In the genomic region with DNA sequence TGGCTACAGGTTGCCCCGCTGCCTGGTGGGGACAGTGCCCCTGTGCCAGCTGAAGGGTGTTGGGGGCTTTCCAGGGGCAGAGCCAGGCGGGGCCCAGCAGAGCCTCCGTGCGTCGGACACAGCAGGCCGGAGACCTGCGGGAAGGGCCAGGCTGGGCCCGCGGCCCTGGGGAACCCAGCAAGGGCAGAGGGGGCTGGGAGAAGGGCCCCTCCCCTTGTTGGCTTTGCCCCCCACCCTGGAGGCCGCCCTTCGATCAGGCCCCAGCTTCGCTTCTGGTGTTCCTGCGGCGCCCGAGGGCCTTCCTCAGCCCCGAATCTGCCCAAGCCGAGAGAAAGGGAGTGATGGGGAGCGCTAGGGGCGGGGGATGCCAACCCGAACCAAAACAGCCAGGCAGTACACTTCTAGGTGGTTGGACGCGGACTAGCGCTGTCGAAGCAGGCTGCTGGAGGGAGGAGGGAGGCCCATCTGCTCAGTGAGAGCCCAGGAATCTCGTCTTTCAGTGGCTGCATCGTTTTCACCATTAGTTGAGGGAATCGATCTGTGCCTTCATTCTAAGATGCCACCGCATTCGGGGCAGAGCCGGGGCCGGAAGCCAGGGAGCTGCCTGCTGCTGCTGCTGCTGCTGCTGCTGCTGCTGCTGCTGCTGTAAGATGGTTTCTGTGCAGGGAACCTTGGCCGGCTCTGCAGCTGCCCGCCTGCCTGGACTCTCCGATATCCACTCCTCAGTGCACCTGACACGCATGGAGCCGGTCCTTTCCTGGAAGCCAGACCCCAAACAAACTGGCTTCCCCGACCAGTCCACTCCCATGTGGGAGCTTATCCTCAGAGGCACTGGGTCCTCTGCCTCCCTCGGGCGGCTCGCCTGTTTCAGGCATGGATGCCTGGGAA, we compare ENCODE assay signal across 14 cellular contexts. TPM values are rescaled to one million over a fixed set of nuclear protein-coding genes. Genes with fewer than 3 reads are reported as not detected.
DNase-seq lines count a peak whose midpoint lies in the region; ATAC-seq, FAIRE-seq and TF ChIP-seq lines count a peak whose summit lies in the region.
"Had no signal": no experiment of that assay in that cellular context is flagged by ENCODE, and none has a peak within 500 bp of the region (broad histone marks: within the 10 kb centered on the region; RNA-seq: fewer than 3 reads in every experiment).

No MANE protein-coding gene starts in this region.

- H3K4me3 ChIP-seq in IMR-90 (ENCODE audit: insufficient read depth, low read depth, low read length) (no peak overlapping the region), GM12878 (no peak overlapping the region)

- H3K79me2 ChIP-seq in GM12878 (ENCODE audit: control insufficient read depth, insufficient read depth, low read length): no peaks in the 10 kb centered on the region

- peaks cover 71% of the 10 kb centered on the region for H3K27me3 ChIP-seq in IMR-90 (ENCODE audit: control insufficient read depth, insufficient read depth, low read length)
- peaks cover 8% of the 10 kb centered on the region in 2 experiments for H3K27me3 ChIP-seq in GM12878 (replicated peaks in 1 of 2; ENCODE audit: control insufficient read depth in 2 of 2, insufficient read depth in 2 of 2, low read length in 1 of 2)

- H3K4me2 ChIP-seq in IMR-90 (ENCODE audit: low read depth, low read length) (no peak overlapping the region; the same call in 1 of the 2 replicates), GM12878 (ENCODE audit: control insufficient read depth, insufficient read depth) (no peak overlapping the region)

- dilution Hi-C loops in IMR-90 (cut with HindIII; ENCODE audit: low sequenced_read_pairs, unreplicated experiment): no loop called here

- no peak for TF ChIP-seq CTCF in IMR-90 (conservative IDR thresholded peaks at IDR 0.05; ENCODE audit: low read depth, low read length)
- no peak for TF ChIP-seq CTCF in GM12878 (IDR thresholded peaks at IDR 0.05 in 2 of 3, conservative IDR thresholded peaks at IDR 0.05 in 1 of 3; ENCODE audit: control insufficient read depth in 2 of 3, extremely low read depth in 1 of 3, insufficient read depth in 1 of 3, low read depth in 3 of 3, low read length in 3 of 3)
- TF ChIP-seq CTCF in nephron progenitor cell (IDR thresholded peaks at IDR 0.05): no peak

- FAIRE-seq in GM12878 (lab: Jason Lieb, UNC): no peak

- no peaks in the 10 kb centered on the region for H3K4me1 ChIP-seq in IMR-90 (ENCODE audit: control insufficient read depth, insufficient read depth, low read length)
- H3K4me1 ChIP-seq in GM12878 (ENCODE audit: control insufficient read depth, insufficient read depth, low read length): no peaks in the 10 kb centered on the region

- DNase-seq in DMS53 (lab: John Stamatoyannopoulos, UW) (peak; percentile 30), DMS53 treated with DMSO at 0.1 percent for 48 hours (lab: John Stamatoyannopoulos, UW; ENCODE audit: unreplicated experiment) (no peak), IMR-90 (no peak), GM12878 (ENCODE audit: low read depth, low spot score) (no peak), nephron progenitor cell (peak; percentile 30), NCI-H226 (no peak)
- DNase-seq in central memory CD4-positive, alpha-beta T cell: no peak
- DNase-seq in activated CD4-positive, alpha-beta T cell treated with anti-CD3 and anti-CD28 coated beads, Interleukin-2, amount 10 ng/mL, durations not matched to agents 7 days and 5 days: no peak
- DNase-seq: activated naive CD8-positive, alpha-beta T cell treated with anti-CD3 and anti-CD28 coated beads, Interleukin-2, amount 10 ng/mL, durations not matched to agents 7 days and 5 days; GF-D8; natural killer cell; NCI-H1930; SHP77 treated with DMSO at 0.1 percent for 48 hours had no signal

- H2AFZ ChIP-seq in IMR-90 (replicated peaks; ENCODE audit: low read length, poor library complexity) (peak overlapping the region; percentile 33), GM12878 (ENCODE audit: control insufficient read depth, low read depth, low read length) (no peak overlapping the region)

- H3K27ac ChIP-seq in IMR-90 (ENCODE audit: insufficient read depth, low read length): no peak overlapping the region
- H3K27ac ChIP-seq in GM12878 (ENCODE audit: control insufficient read depth, insufficient read depth): no peak overlapping the region

- H3K9me3 Mint-ChIP-seq in nephron progenitor cell: no peaks in the 10 kb centered on the region
- no peaks in the 10 kb centered on the region for H3K9me3 Mint-ChIP-seq in activated CD4-positive, alpha-beta T cell treated with anti-CD3 and anti-CD28 coated beads, Interleukin-2, amount 10 ng/mL, durations not matched to agents 7 days and 5 days
- H3K9me3 Mint-ChIP-seq: activated naive CD8-positive, alpha-beta T cell treated with anti-CD3 and anti-CD28 coated beads, Interleukin-2, amount 10 ng/mL, durations not matched to agents 7 days and 5 days; natural killer cell had no signal

- no peak overlapping the region for H2BK5ac ChIP-seq in IMR-90 (ENCODE audit: low read depth, low read length, poor library complexity, severe bottlenecking)

- no peak overlapping the region for H2AK5ac ChIP-seq in IMR-90 (ENCODE audit: low read depth, low read length)

- no peak overlapping the region for H4K91ac ChIP-seq in IMR-90 (ENCODE audit: insufficient read depth, low read depth, low read length)

- no peak overlapping the region for H3K56ac ChIP-seq in IMR-90 (ENCODE audit: extremely low read depth, insufficient read depth, low read length)

- H3K4me3 Mint-ChIP-seq in nephron progenitor cell: peak overlapping the region; percentile 86
- no peak overlapping the region for H3K4me3 Mint-ChIP-seq in activated CD4-positive, alpha-beta T cell treated with anti-CD3 and anti-CD28 coated beads, Interleukin-2, amount 10 ng/mL, durations not matched to agents 7 days and 5 days

- H3K9ac ChIP-seq in IMR-90 (ENCODE audit: low read depth, low read length) (no peak overlapping the region), GM12878 (ENCODE audit: control insufficient read depth, insufficient read depth, low read length) (no peak overlapping the region)

- H3K4ac ChIP-seq in IMR-90 (ENCODE audit: low read depth, low read length): no peak overlapping the region

- no peak overlapping the region for H3K23ac ChIP-seq in IMR-90 (ENCODE audit: low read depth, low read length)

- intact Hi-C loops in IMR-90 (cut with micrococcal nuclease) (no loop called here), GM12878 (cut with micrococcal nuclease; ENCODE audit: unreplicated experiment) (no loop called here)

- H2BK120ac ChIP-seq in IMR-90 (ENCODE audit: low read depth, low read length): no peak overlapping the region

- SMC1A ChIA-PET in GM12878 (lab: Charles Lee; ENCODE audit: uncharacterized antibody, unreplicated experiment): no interaction called here

- no peaks in the 10 kb centered on the region for H3K9me1 ChIP-seq in IMR-90 (ENCODE audit: insufficient read depth, low read length)

- WGBS in IMR-90 (ENCODE audit: extremely low coverage in 2 of 2, insufficient read length in 1 of 2), 2 experiments: 4% methylated on average over 19 of the region's 40 CpGs; no CpG with 5 or more reads in 1 of the 2 experiments
- WGBS in GM12878 (ENCODE audit: insufficient coverage, insufficient replicate concordance, low lambda C conversion rate, missing lambda C conversion rate): 20% methylated on average over 34 of the region's 40 CpGs

- RAD21 ChIA-PET in GM12878 (lab: Charles Lee; ENCODE audit: unreplicated experiment): no interaction called here

- H3K27me3 Mint-ChIP-seq in nephron progenitor cell (ENCODE audit: low read depth, poor library complexity): peaks cover 56% of the 10 kb centered on the region
- H3K27me3 Mint-ChIP-seq in activated CD4-positive, alpha-beta T cell treated with anti-CD3 and anti-CD28 coated beads, Interleukin-2, amount 10 ng/mL, durations not matched to agents 7 days and 5 days: peaks cover 60% of the 10 kb centered on the region

- H4K20me1 ChIP-seq in IMR-90 (ENCODE audit: insufficient read depth, low read length): no peaks in the 10 kb centered on the region; the same call in 1 of the 2 replicates
- no peaks in the 10 kb centered on the region for H4K20me1 ChIP-seq in GM12878 (ENCODE audit: control insufficient read depth, insufficient read depth)

- no peak overlapping the region for H2BK20ac ChIP-seq in IMR-90 (ENCODE audit: low read depth, low read length)

- TF ChIP-seq POLR2A in IMR-90 (IDR thresholded peaks at IDR 0.05; ENCODE audit: low read depth, low read length) (no peak), GM12878 (IDR thresholded peaks at IDR 0.05; ENCODE audit: low read depth, low read length) (no peak)

- POLR2A ChIA-PET in IMR-90 (lab: Charles Lee; ENCODE audit: unreplicated experiment) (no interaction called here), GM12878 (lab: Charles Lee) (no interaction called here)
- POLR2A ChIA-PET in activated CD4-positive, alpha-beta T cell treated with anti-CD3 and anti-CD28 coated beads, Interleukin-2, amount 10 ng/mL, durations not matched to agents 7 days and 5 days (lab: Charles Lee): no interaction called here

- H3K4me1 Mint-ChIP-seq in nephron progenitor cell: peaks cover 14% of the 10 kb centered on the region
- H3K4me1 Mint-ChIP-seq in activated CD4-positive, alpha-beta T cell treated with anti-CD3 and anti-CD28 coated beads, Interleukin-2, amount 10 ng/mL, durations not matched to agents 7 days and 5 days: peaks cover 8% of the 10 kb centered on the region

- peaks cover 10% of the 10 kb centered on the region for H3K9me3 ChIP-seq in IMR-90 (ENCODE audit: control insufficient read depth, insufficient read depth, low read length)
- H3K9me3 ChIP-seq in GM12878 (replicated peaks; ENCODE audit: control insufficient read depth, insufficient read depth, low read length): no peaks in the 10 kb centered on the region

- ATAC-seq in IMR-90 (ENCODE audit: low read depth) (no peak), GM12878 (no peak)
- ATAC-seq: activated CD4-positive, CD25-positive, alpha-beta regulatory T cell treated with anti-CD3 and anti-CD28 coated beads, Interleukin-2, amount 50 U/mL, for 24 hours; natural killer cell had no signal

- no TSS peak for BruUV-seq in IMR-90 (replicated peaks; lab: Mats Ljungman, UMichigan)
- no TSS peak for BruUV-seq in GM12878 (replicated peaks; lab: Mats Ljungman, UMichigan)

- H4K5ac ChIP-seq in IMR-90 (ENCODE audit: low read depth, low read length): no peak overlapping the region

- no peak overlapping the region for H3K14ac ChIP-seq in IMR-90 (replicated peaks; ENCODE audit: low read depth, low read length)

- no peaks in the 10 kb centered on the region for H3K36me3 ChIP-seq in IMR-90 (ENCODE audit: control insufficient read depth, insufficient read depth, low read length)
- H3K36me3 ChIP-seq in GM12878 (ENCODE audit: control insufficient read depth in 2 of 2, insufficient read depth in 2 of 2, low read length in 1 of 2): no peaks in the 10 kb centered on the region

- H3K18ac ChIP-seq in IMR-90 (ENCODE audit: low read depth, low read length): no peak overlapping the region

- H3K79me1 ChIP-seq in IMR-90 (ENCODE audit: low read depth in 1 of 2, low read length in 2 of 2): no peaks in the 10 kb centered on the region

- in situ Hi-C loops in IMR-90 (cut with MboI; ENCODE audit: low sequenced_read_pairs): no loop called here
- in situ Hi-C loops in GM12878 (cut with MboI): no loop called here

- no peak for TF ChIP-seq EP300 in GM12878 (IDR thresholded peaks at IDR 0.05; ENCODE audit: borderline replicate concordance in 1 of 2, control insufficient read depth in 1 of 2, low read depth in 2 of 2, low read length in 2 of 2)

- H3K27ac Mint-ChIP-seq in nephron progenitor cell: no peak overlapping the region
- no peak overlapping the region for H3K27ac Mint-ChIP-seq in activated CD4-positive, alpha-beta T cell treated with anti-CD3 and anti-CD28 coated beads, Interleukin-2, amount 10 ng/mL, durations not matched to agents 7 days and 5 days
- H3K27ac Mint-ChIP-seq: activated naive CD8-positive, alpha-beta T cell treated with anti-CD3 and anti-CD28 coated beads, Interleukin-2, amount 10 ng/mL, durations not matched to agents 7 days and 5 days; natural killer cell had no signal

- CTCF ChIA-PET in IMR-90 (lab: Yijun Ruan, JAX) (no interaction called here), GM12878 (lab: Yijun Ruan, JAX) (no interaction called here)
- CTCF ChIA-PET in activated CD4-positive, alpha-beta T cell treated with anti-CD3 and anti-CD28 coated beads, Interleukin-2, amount 10 ng/mL, durations not matched to agents 7 days and 5 days (lab: Charles Lee): interaction anchor here (1.1 kb wide), 1 partner anchor 17 kb away, joined by 3 read pairs; no protein-coding TSS in a partner anchor

- no peaks in the 10 kb centered on the region for H3K36me3 Mint-ChIP-seq in nephron progenitor cell (ENCODE audit: low read depth)
- no peaks in the 10 kb centered on the region for H3K36me3 Mint-ChIP-seq in activated CD4-positive, alpha-beta T cell treated with anti-CD3 and anti-CD28 coated beads, Interleukin-2, amount 10 ng/mL, durations not matched to agents 7 days and 5 days (ENCODE audit: low read depth)
- H3K36me3 Mint-ChIP-seq: activated naive CD8-positive, alpha-beta T cell treated with anti-CD3 and anti-CD28 coated beads, Interleukin-2, amount 10 ng/mL, durations not matched to agents 7 days and 5 days; natural killer cell had no signal

- TF ChIP-seq RAD21 in IMR-90 (IDR thresholded peaks at IDR 0.05; ENCODE audit: low read length) (no peak), GM12878 (IDR thresholded peaks at IDR 0.05; ENCODE audit: insufficient read depth, low read depth, low read length) (no peak)

- H2AK9ac ChIP-seq in IMR-90 (replicated peaks; ENCODE audit: low read depth, low read length, poor library complexity): no peak overlapping the region

- no peak overlapping the region for H4K8ac ChIP-seq in IMR-90 (ENCODE audit: low read depth in 2 of 2, low read length in 2 of 2)

- H2BK15ac ChIP-seq in IMR-90 (ENCODE audit: low read depth, low read length): no peak overlapping the region

RNA-seq across cellular contexts. Expression of a gene that starts 1.6 kb away (rescaled TPM):
- total RNA-seq in IMR-90 (2012; rRNA removed) (under 0.01 TPM in 1 of 2 replicates, not detected in the other), GM12878 (2014; rRNA removed) (0.11 TPM in 1 of 2 replicates, not detected in the other), GM12878 (2014; rRNA removed; fragmentation: Illumina TruSeq; extraction: Trizol) (not detected in 2 replicates), GM12878 (2021) (0.05 TPM in 1 of 2 replicates, not detected in the other)
- polyA plus RNA-seq in IMR-90 (2012; rRNA removed) (0.01 and 0.03 TPM in 2 replicates), GM12878 (2011; rRNA removed) (not detected in 2 replicates), GM12878 (2014; fragmentation: Illumina TruSeq; extraction: Trizol) (not detected in 2 replicates), GM12878 (2014; fragmentation: Nextera tagmentation; extraction: Ambion mirVana) (not detected), GM12878 (2014; rRNA removed) (not detected in 2 replicates), GM12878 (2016; fragmentation: Nextera tagmentation; extraction: Ambion mirVana) (under 1 TPM in 1 of 2 experiments, not detected in 1; 0.05 TPM)
- 0.05 and 0.06 TPM in 2 replicates for polyA plus RNA-seq in IMR-90 (2012; cell fraction: cytosol; rRNA removed)
- polyA plus RNA-seq in IMR-90 (2012; cell fraction: nucleus; rRNA removed; ENCODE audit: low replicate concordance): 0.02 and 0.05 TPM in 2 replicates
- total RNA-seq in GM12878 (2013; cell fraction: nucleolus; rRNA removed): not detected in 2 replicates
- polyA plus RNA-seq in GM12878 (2011; ENCODE audit: low read depth): not detected
- polyA plus RNA-seq in GM12878 (2011; cell fraction: cytosol; rRNA removed): not detected in 2 replicates
- not detected in 2 replicates for polyA plus RNA-seq in GM12878 (2011; cell fraction: nucleus; rRNA removed)
- 0.04 TPM in 2 replicates for polyA plus RNA-seq in GM12878 (2012)
- polyA minus RNA-seq in GM12878 (2011; rRNA and poly(A)+ RNA removed): not detected in 2 replicates
- not detected in 2 replicates for polyA minus RNA-seq in GM12878 (2011; cell fraction: cytosol; rRNA and poly(A)+ RNA removed)
- polyA minus RNA-seq in GM12878 (2011; cell fraction: nucleus; rRNA and poly(A)+ RNA removed): not detected in 2 replicates
- not detected for total RNA-seq in activated CD4-positive, alpha-beta T cell treated with anti-CD3 and anti-CD28 coated beads, Interleukin-2, amount 10 ng/mL, durations not matched to agents 7 days and 5 days
- total RNA-seq: activated naive CD8-positive, alpha-beta T cell treated with anti-CD3 and anti-CD28 coated beads, Interleukin-2, amount 10 ng/mL, durations not matched to agents 7 days and 5 days; natural killer cell had no signal

Comparison
In these comparisons a context has a peak if more than half of its experiments do, and no peak if none do; other contexts are left out.
1. DNase-seq: peak in DMS53 (single experiment) and nephron progenitor cell (single experiment); none in DMS53 treated with DMSO at 0.1 percent for 48 hours (single experiment), IMR-90 (single experiment), GM12878 (single experiment), central memory CD4-positive, alpha-beta T cell (single experiment), activated CD4-positive, alpha-beta T cell treated with anti-CD3 and anti-CD28 coated beads, Interleukin-2, amount 10 ng/mL, durations not matched to agents 7 days and 5 days (single experiment) and NCI-H226 (single experiment).